ENCODE assay signal across 13 cellular contexts in genomic region chr5:33068786-33069185, GRCh38.
"Had no signal": no experiment of that assay in that cellular context is flagged by ENCODE, and none has a peak within 500 bp of the region (broad histone marks: within the 10 kb centered on the region; RNA-seq: fewer than 3 reads in every experiment).

No MANE protein-coding gene starts in this region.

- H3K4me3 ChIP-seq: esophagus squamous epithelium, lower lobe of right lung, skin epidermis, stomach, thoracic aorta had no signal

- H3K36me3 ChIP-seq: esophagus squamous epithelium, lower lobe of right lung, stomach, thoracic aorta had no signal

- FAIRE-seq: frontal cortex, TTC549 had no signal

- DNase-seq: activated CD4-positive, alpha-beta T cell treated with anti-CD3 and anti-CD28 coated beads, Interleukin-2, amount 10 ng/mL, durations not matched to agents 7 days and 5 days; activated CD4-positive, CD25-positive, alpha-beta regulatory T cell; amniotic stem cell; esophagus squamous epithelium; lower lobe of right lung; naive thymus-derived CD4-positive, alpha-beta T cell; stomach; T-helper 17 cell had no signal

- H3K4me1 ChIP-seq: esophagus squamous epithelium, lower lobe of right lung, parathyroid adenoma, stomach had no signal

- H3K9me3 ChIP-seq: esophagus squamous epithelium, lower lobe of right lung, stomach, thoracic aorta had no signal

- ATAC-seq: lower lobe of right lung; naive thymus-derived CD4-positive, alpha-beta T cell; T-helper 17 cell had no signal
